ENCODE assay signal across 10 cellular contexts in the genomic region with DNA sequence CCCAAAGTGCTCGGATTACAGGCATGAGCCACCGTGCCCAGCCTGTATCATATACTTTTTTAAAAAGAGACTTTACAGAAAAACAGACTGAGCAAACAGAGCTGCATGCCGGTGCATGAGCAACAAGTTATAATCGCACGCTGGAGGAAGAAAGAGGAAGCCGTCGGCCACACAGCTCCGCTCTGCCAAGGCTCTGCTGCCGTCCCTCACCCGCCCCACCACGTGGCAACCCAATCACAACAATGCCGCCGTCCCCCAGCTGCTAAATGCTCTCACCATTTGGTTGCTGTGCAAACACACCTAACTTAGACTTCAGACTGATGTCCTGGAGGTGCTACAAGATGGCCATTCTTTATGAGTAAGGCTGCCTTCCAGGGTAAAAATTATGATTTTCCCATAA.
DNase-seq lines count a peak whose midpoint lies in the region; ATAC-seq and TF ChIP-seq lines count a peak whose summit lies in the region.
"Had no signal": no experiment of that assay in that cellular context is flagged by ENCODE, and none has a peak within 500 bp of the region (broad histone marks: within the 10 kb centered on the region; RNA-seq: fewer than 3 reads in every experiment).

No MANE protein-coding gene starts in this region.

- H3K4me1 ChIP-seq in colonic mucosa (no peaks in the 10 kb centered on the region), psoas muscle (peaks cover 21% of the 10 kb centered on the region)

- intact Hi-C loops in colonic mucosa (cut with DNase I) = no loop called here
- intact Hi-C loops in psoas muscle (cut with DNase I) = no loop called here

- H3K27ac ChIP-seq in colonic mucosa = peak overlapping the region; percentile 36
- H3K27ac ChIP-seq in psoas muscle = peak overlapping the region; percentile 61

- ATAC-seq in psoas muscle (peak; percentile 34 to 82 (median 70)), GM19397 (IDR thresholded peaks at IDR 0.05; ENCODE audit: unreplicated experiment) (no peak), HG02840 (IDR thresholded peaks at IDR 0.05; ENCODE audit: low FRiP score, unreplicated experiment) (no peak)
- ATAC-seq: GM23338 had no signal

- DNase-seq in CMK (ENCODE audit: low read depth) (peak; percentile 3), NCI-H146 treated with DMSO at 0.1 percent for 48 hours (lab: John Stamatoyannopoulos, UW; ENCODE audit: unreplicated experiment) (peak; percentile 26), colonic mucosa (peak; percentile 84), psoas muscle (peak; percentile 44 to 76), HEK293T (ENCODE audit: extremely low spot score) (no peak)
- no peak for DNase-seq in activated CD4-positive, alpha-beta T cell treated with anti-CD3 and anti-CD28 coated beads for 1 hour
- DNase-seq: activated naive CD4-positive, alpha-beta T cell had no signal

- H3K9me3 ChIP-seq in colonic mucosa (no peaks in the 10 kb centered on the region), psoas muscle (no peaks in the 10 kb centered on the region)

- 32 to 56% (median 34%) methylated on average over 13 of the region's 13 CpGs for WGBS in psoas muscle, 3 donors

- CTCF ChIA-PET in HEK293T (lab: Yijun Ruan, JAX) = no interaction called here

- TF ChIP-seq CTCF in colonic mucosa (IDR thresholded peaks at IDR 0.05) (no peak), psoas muscle (IDR thresholded peaks at IDR 0.05) (no peak)

- no peaks in the 10 kb centered on the region for H3K36me3 ChIP-seq in colonic mucosa
- H3K36me3 ChIP-seq in psoas muscle (ENCODE audit: insufficient read depth in 1 of 2, low read depth in 1 of 2) = peaks cover 3 to 7% of the 10 kb centered on the region in 2 donors

- H3K27me3 ChIP-seq in colonic mucosa (no peaks in the 10 kb centered on the region), psoas muscle (ENCODE audit: insufficient read depth in 3 of 3, low read length in 2 of 3) (no peaks in the 10 kb centered on the region)

- POLR2A ChIA-PET in HEK293T (lab: Yijun Ruan, JAX) = no interaction called here

- H3K4me3 ChIP-seq in colonic mucosa = no peak overlapping the region
- no peak overlapping the region for H3K4me3 ChIP-seq in psoas muscle
- H3K4me3 ChIP-seq: GM23338 had no signal

- no peak overlapping the region for H3K9ac ChIP-seq in colonic mucosa (ENCODE audit: low read depth in 2 of 2, low read length in 2 of 2)

TF ChIP-seq in HEK293T, 16 proteins besides CTCF, POLR2A, EP300 and RAD21:
- no peak for TF ChIP-seq SP1 (IDR thresholded peaks at IDR 0.05)
- TF ChIP-seq FOXM1 (IDR thresholded peaks at IDR 0.05; ENCODE audit: borderline replicate concordance) = no peak
- no peak for TF ChIP-seq L3MBTL2 (conservative IDR thresholded peaks at IDR 0.05)
- no peak for TF ChIP-seq SUZ12 (IDR thresholded peaks at IDR 0.05)
- no peak for TF ChIP-seq NFRKB (IDR thresholded peaks at IDR 0.05)
- TF ChIP-seq FOXA1 (IDR thresholded peaks at IDR 0.05) = no peak
- no peak for TF ChIP-seq LEF1 (IDR thresholded peaks at IDR 0.05; ENCODE audit: borderline replicate concordance)
- TF ChIP-seq BHLHE40 (IDR thresholded peaks at IDR 0.05; ENCODE audit: borderline replicate concordance) = no peak
- TF ChIP-seq, protein P1, sequence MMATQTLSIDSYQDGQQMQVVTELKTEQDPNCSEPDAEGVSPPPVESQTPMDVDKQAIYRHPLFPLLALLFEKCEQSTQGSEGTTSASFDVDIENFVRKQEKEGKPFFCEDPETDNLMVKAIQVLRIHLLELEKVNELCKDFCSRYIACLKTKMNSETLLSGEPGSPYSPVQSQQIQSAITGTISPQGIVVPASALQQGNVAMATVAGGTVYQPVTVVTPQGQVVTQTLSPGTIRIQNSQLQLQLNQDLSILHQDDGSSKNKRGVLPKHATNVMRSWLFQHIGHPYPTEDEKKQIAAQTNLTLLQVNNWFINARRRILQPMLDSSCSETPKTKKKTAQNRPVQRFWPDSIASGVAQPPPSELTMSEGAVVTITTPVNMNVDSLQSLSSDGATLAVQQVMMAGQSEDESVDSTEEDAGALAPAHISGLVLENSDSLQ (IDR thresholded peaks at IDR 0.05) = no peak
- TF ChIP-seq HDGF (IDR thresholded peaks at IDR 0.05; ENCODE audit: borderline replicate concordance) = no peak
- no peak for TF ChIP-seq TARDBP (IDR thresholded peaks at IDR 0.05)
- no peak for TF ChIP-seq ARNT (IDR thresholded peaks at IDR 0.05)
- no peak for TF ChIP-seq FOXK2 (IDR thresholded peaks at IDR 0.05)
- no peak for TF ChIP-seq CTBP1 (IDR thresholded peaks at IDR 0.05; ENCODE audit: borderline replicate concordance)
- TF ChIP-seq ELF4 (IDR thresholded peaks at IDR 0.05) = no peak
- TF ChIP-seq ZNF384 (IDR thresholded peaks at IDR 0.05) = no peak

Comparison
In these comparisons a context has a peak if more than half of its experiments do, and no peak if none do; other contexts are left out.
1. DNase-seq: peak in CMK (single experiment), NCI-H146 treated with DMSO at 0.1 percent for 48 hours (single experiment), colonic mucosa (single experiment) and psoas muscle (2 of 2); none in activated CD4-positive, alpha-beta T cell treated with anti-CD3 and anti-CD28 coated beads for 1 hour (single experiment) and HEK293T (single experiment).
2. ATAC-seq: peak in psoas muscle (4 of 4); none in GM19397 (single experiment) and HG02840 (single experiment).